ENCODE assay signal across 1 cellular context in genomic region chr17:8176197-8176940, GRCh38.
TF ChIP-seq lines count a peak whose summit lies in the region.

Gene TMEM107 (minus strand): TSS chr17:8176380. CDS start chr17:8176286, 94 bp downstream.

TF ChIP-seq in K562, 482 proteins besides CTCF, POLR2A, EP300 and RAD21 (continued from another document and continues in another):
- TF ChIP-seq E2F4 (CRISPR knock-in tag; IDR thresholded peaks at IDR 0.05; ENCODE audit: low read depth) (peak; percentile 60; the same call in 1 of the 2 replicates), KDM1A (IDR thresholded peaks at IDR 0.05) (no peak), RNF219 (CRISPR knock-in tag; IDR thresholded peaks at IDR 0.05) (no peak), LARP7 (IDR thresholded peaks at IDR 0.05) (no peak), ZBTB7A (IDR thresholded peaks at IDR 0.05; ENCODE audit: borderline replicate concordance, control insufficient read depth, low read depth, low read length) (peak; percentile 68; the same call in 1 of the 2 replicates), ZNF589 (CRISPR knock-in tag; IDR thresholded peaks at IDR 0.05; ENCODE audit: low read depth) (no peak), GATAD2B (IDR thresholded peaks at IDR 0.05; ENCODE audit: borderline replicate concordance) (no peak), ZNF668 (CRISPR knock-in tag; IDR thresholded peaks at IDR 0.05) (no peak), RBBP5 (IDR thresholded peaks at IDR 0.05; ENCODE audit: borderline replicate concordance, insufficient read depth, low read length, poor library complexity, severe bottlenecking) (peak; percentile 24), RCOR1 (IDR thresholded peaks at IDR 0.05; ENCODE audit: borderline replicate concordance in 1 of 2, low read depth in 2 of 2, low read length in 2 of 2) (no peak), NFIX (CRISPR knock-in tag; IDR thresholded peaks at IDR 0.05; ENCODE audit: low read depth) (no peak), RBM14 (IDR thresholded peaks at IDR 0.05; ENCODE audit: borderline replicate concordance, insufficient read depth, low read depth, low read length) (no peak), ZBTB2 (IDR thresholded peaks at IDR 0.05) (no peak), ZZZ3 (IDR thresholded peaks at IDR 0.05) (no peak), GATAD2A (IDR thresholded peaks at IDR 0.05) (no peak), CREM (IDR thresholded peaks at IDR 0.05; ENCODE audit: low read depth) (peak; percentile 38; the same call in 1 of the 2 replicates), DLX4 (CRISPR knock-in tag; IDR thresholded peaks at IDR 0.05) (no peak), HLTF (IDR thresholded peaks at IDR 0.05) (no peak), ETS1 (conservative IDR thresholded peaks at IDR 0.05; ENCODE audit: control insufficient read depth, low read depth, low read length) (0 out of 2 replicates have a peak, but pooled peaks have one; percentile 29), IFI16 (CRISPR knock-in tag; IDR thresholded peaks at IDR 0.05) (no peak), POLR3A (IDR thresholded peaks at IDR 0.05; ENCODE audit: borderline replicate concordance, extremely low read depth, insufficient read depth, insufficient read length) (no peak), THAP12 (CRISPR knock-in tag; IDR thresholded peaks at IDR 0.05) (0 out of 2 replicates have a peak, but pooled peaks have one; percentile 1), EP400 (IDR thresholded peaks at IDR 0.05) (no peak), L3MBTL2 (IDR thresholded peaks at IDR 0.05) (peak; percentile 45; the same call in 1 of the 2 replicates), NR2C2 (CRISPR knock-in tag; IDR thresholded peaks at IDR 0.05) (no peak), NR2C2 (tag; IDR thresholded peaks at IDR 0.05) (no peak; the same call in none of the 2 replicates), ZFX (CRISPR knock-in tag; IDR thresholded peaks at IDR 0.05) (peak; percentile 44), KLF10 (CRISPR knock-in tag; IDR thresholded peaks at IDR 0.05) (no peak), FOXK2 (conservative IDR thresholded peaks at IDR 0.05 in 1 of 2, IDR thresholded peaks at IDR 0.05 in 1 of 2; ENCODE audit: low read depth in 2 of 2) (no peak), ZNF444 (CRISPR knock-in tag; IDR thresholded peaks at IDR 0.05) (no peak), GTF2B (IDR thresholded peaks at IDR 0.05; ENCODE audit: extremely low read depth, insufficient read length) (no peak), BCLAF1 (IDR thresholded peaks at IDR 0.05; ENCODE audit: borderline replicate concordance in 1 of 2, control insufficient read depth in 1 of 2, low read depth in 2 of 2, low read length in 1 of 2) (no peak), SAFB (IDR thresholded peaks at IDR 0.05; ENCODE audit: borderline replicate concordance, low read depth, low read length) (no peak), PREB (CRISPR knock-in tag; IDR thresholded peaks at IDR 0.05) (no peak), U2AF1 (optimal IDR thresholded peaks at IDR 0.05; ENCODE audit: low read depth, low read length) (no peak), MTA2 (IDR thresholded peaks at IDR 0.05; ENCODE audit: low read depth) (no peak), NCOA2 (IDR thresholded peaks at IDR 0.05; ENCODE audit: partially characterized antibody in 2 of 2) (no peak), CREB3L1 (IDR thresholded peaks at IDR 0.05; ENCODE audit: borderline replicate concordance, low read depth) (0 out of 2 replicates have a peak, but pooled peaks have one; percentile 38), TBL1XR1 (IDR thresholded peaks at IDR 0.05; ENCODE audit: low read length in 2 of 2) (no peak), ZNF140 (CRISPR knock-in tag; IDR thresholded peaks at IDR 0.05) (no peak), ATF7 (IDR thresholded peaks at IDR 0.05) (no peak), PTRF (tag; IDR thresholded peaks at IDR 0.05) (no peak), ELF4 (CRISPR knock-in tag; IDR thresholded peaks at IDR 0.05) (no peak), ATF4 (CRISPR knock-in tag; IDR thresholded peaks at IDR 0.05) (no peak), NFRKB (IDR thresholded peaks at IDR 0.05; ENCODE audit: low read depth) (no peak), GABPB1 (CRISPR knock-in tag; IDR thresholded peaks at IDR 0.05) (0 out of 2 replicates have a peak, but pooled peaks have one; percentile 33), MTA1 (IDR thresholded peaks at IDR 0.05; ENCODE audit: borderline replicate concordance) (no peak), POLR2G (IDR thresholded peaks at IDR 0.05; ENCODE audit: low read depth, low read length) (peak; percentile 82), ZNF644 (tag; IDR thresholded peaks at IDR 0.05; ENCODE audit: low read depth) (no peak), TCF7L2 (IDR thresholded peaks at IDR 0.05; ENCODE audit: low read depth, low read length) (no peak), HCFC1 (IDR thresholded peaks at IDR 0.05; ENCODE audit: low read depth, low read length) (no peak), SETDB1 (IDR thresholded peaks at IDR 0.05; ENCODE audit: low read length) (no peak), PML (IDR thresholded peaks at IDR 0.05; ENCODE audit: low read length) (no peak), FOXA3 (CRISPR knock-in tag; conservative IDR thresholded peaks at IDR 0.05 in 1 of 2, IDR thresholded peaks at IDR 0.05 in 1 of 2) (no peak)
